Comparison of ENCODE assay signal across 11 cellular contexts in genomic region chr19:40901975-40902750, GRCh38. TPM values are rescaled to one million over a fixed set of nuclear protein-coding genes. Genes with fewer than 3 reads are reported as not detected.
"Had no signal": no experiment of that assay in that cellular context is flagged by ENCODE, and none has a peak within 500 bp of the region (broad histone marks: within the 10 kb centered on the region; RNA-seq: fewer than 3 reads in every experiment).

No MANE protein-coding gene starts in this region.

RNA-seq across cellular contexts. Expression of gene CYP2A7, which starts 20.1 kb away (rescaled TPM):
- total RNA-seq: OCI-LY7, PC-3, PC-9, Peyer's patch, Right ventricle myocardium inferior, Right ventricle myocardium superior, RPMI7951, SJCRH30, SJSA1, SK-MEL-5 had no signal
- polyA plus RNA-seq: SK-N-SH had no signal

RNA-seq across cellular contexts. Expression of gene CYP2A6, which starts 51.9 kb away (rescaled TPM):
- total RNA-seq: OCI-LY7, PC-3, PC-9, Peyer's patch, Right ventricle myocardium inferior, RPMI7951, SJCRH30, SJSA1, SK-MEL-5 had no signal
- polyA plus RNA-seq: SK-N-SH had no signal
